8 cellular contexts compared by ENCODE assay signal in the genomic region with DNA sequence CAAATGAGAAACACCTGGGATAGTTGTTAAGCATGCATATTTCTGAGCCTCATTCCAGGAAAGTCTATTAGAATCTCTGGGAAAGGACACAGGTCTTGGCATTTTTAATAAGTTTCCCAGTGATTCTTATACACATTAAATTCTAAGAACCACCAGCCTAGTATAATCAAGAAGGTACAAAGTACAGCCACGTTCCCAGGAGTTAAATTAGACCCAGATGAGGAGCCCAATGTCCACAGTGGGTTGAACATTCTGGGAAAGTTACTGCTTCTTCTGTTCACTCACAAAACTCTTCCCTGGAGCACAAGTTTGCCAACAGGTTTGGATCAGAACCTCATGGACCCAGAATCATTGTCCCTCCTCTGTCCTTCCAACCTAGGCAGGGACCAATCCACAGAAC.
"Had no signal": no experiment of that assay in that cellular context is flagged by ENCODE, and none has a peak within 500 bp of the region (broad histone marks: within the 10 kb centered on the region; RNA-seq: fewer than 3 reads in every experiment).

No MANE protein-coding gene starts in this region.

- H3K4me3 ChIP-seq: GM12878 had no signal

- ATAC-seq: GM12878 had no signal

- DNase-seq: GDM1, GF-D8 had no signal

- FAIRE-seq: G401.6, GM12878, GM12891, GM12892, GM18507, GM19239 had no signal
